ENCODE assay signal across 10 cellular contexts in the genomic region with DNA sequence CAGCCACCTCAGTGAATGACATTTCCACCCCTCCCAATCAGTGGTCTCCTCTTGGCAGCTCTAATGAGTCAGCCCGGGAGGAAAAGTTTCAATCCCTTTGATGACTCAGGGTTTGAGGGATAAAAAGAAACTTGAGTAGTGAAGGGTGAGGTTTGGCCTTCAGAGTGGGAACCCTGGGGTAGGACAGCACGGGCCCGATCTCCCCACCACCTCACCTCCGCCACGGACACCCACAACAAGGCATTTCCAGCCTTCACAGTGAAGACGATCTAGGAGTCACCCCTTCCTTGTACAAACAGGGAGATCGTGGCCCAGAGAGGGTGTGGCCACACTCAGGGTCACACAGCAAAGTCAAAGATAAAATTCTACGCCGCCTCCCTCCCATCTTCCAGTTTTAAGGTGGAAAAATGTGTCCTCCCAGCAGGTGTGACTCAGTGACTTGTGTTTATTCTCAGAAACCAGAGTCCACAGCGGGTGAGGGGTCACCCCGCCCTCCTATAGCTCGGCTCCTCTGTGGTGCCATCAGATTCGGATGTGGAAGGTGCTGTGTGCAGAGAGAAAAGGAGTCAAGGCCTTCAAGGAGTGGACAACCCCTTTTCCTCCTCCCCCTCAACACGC. TPM values are rescaled to one million over a fixed set of nuclear protein-coding genes. Genes with fewer than 3 reads are reported as not detected.
DNase-seq lines count a peak whose midpoint lies in the region; ATAC-seq and TF ChIP-seq lines count a peak whose summit lies in the region.
"Had no signal": no experiment of that assay in that cellular context is flagged by ENCODE, and none has a peak within 500 bp of the region (broad histone marks: within the 10 kb centered on the region; RNA-seq: fewer than 3 reads in every experiment).

No MANE protein-coding gene starts in this region.

- no peak for TF ChIP-seq RAD21 in IMR-90 (IDR thresholded peaks at IDR 0.05; ENCODE audit: low read length)

- no peaks in the 10 kb centered on the region for H3K36me3 ChIP-seq in IMR-90 (ENCODE audit: control insufficient read depth, insufficient read depth, low read length)
- no peaks in the 10 kb centered on the region for H3K36me3 ChIP-seq in mesendoderm (ENCODE audit: control insufficient read depth, insufficient read depth, low read length)
- H3K36me3 ChIP-seq: cardiac muscle cell had no signal

- TF ChIP-seq CTCF in AG04450 (IDR thresholded peaks at IDR 0.05; ENCODE audit: low read depth, low read length) (no peak), IMR-90 (conservative IDR thresholded peaks at IDR 0.05; ENCODE audit: low read depth, low read length) (no peak), GM10248 (IDR thresholded peaks at IDR 0.05; ENCODE audit: control extremely low read depth, extremely low read depth, low read depth, missing control alignments) (no peak)

- peaks cover 18% of the 10 kb centered on the region for H3K36me3 Mint-ChIP-seq in activated T-helper 2 cell treated with anti-CD3 and anti-CD28 coated beads, Interferon-gamma antibody, Interleukin-2, Interleukin-4, amounts not matched to agents 10 μg/mL and 5 μg/mL and 100 μg/mL, durations not matched to agents 14 hours and 24 hours and 36 hours (ENCODE audit: low read depth)

- H2AK9ac ChIP-seq in IMR-90 (replicated peaks; ENCODE audit: low read depth, low read length, poor library complexity): peak overlapping the region; percentile 94

- H3K27ac Mint-ChIP-seq in activated T-helper 2 cell treated with anti-CD3 and anti-CD28 coated beads, Interferon-gamma antibody, Interleukin-2, Interleukin-4, amounts not matched to agents 10 μg/mL and 5 μg/mL and 100 μg/mL, durations not matched to agents 14 hours and 24 hours and 36 hours: peak overlapping the region; percentile 80

- H3K23ac ChIP-seq in IMR-90 (ENCODE audit: low read depth, low read length): peak overlapping the region; percentile 11; the same call in 1 of the 2 replicates
- H3K23ac ChIP-seq in mesendoderm (ENCODE audit: low read length): no peak overlapping the region

- H3K27ac ChIP-seq in AG04450 (ENCODE audit: low read depth, low read length) (peak overlapping the region; percentile 73), IMR-90 (ENCODE audit: insufficient read depth, low read length) (peak overlapping the region; percentile 54), mesendoderm (ENCODE audit: low read depth, low read length) (no peak overlapping the region)
- H3K27ac ChIP-seq: cardiac muscle cell had no signal

- H3K4me3 ChIP-seq in AG04450 (ENCODE audit: low read depth, low read length) (no peak overlapping the region), IMR-90 (ENCODE audit: insufficient read depth, low read depth, low read length) (no peak overlapping the region), mesendoderm (ENCODE audit: low read length) (no peak overlapping the region)
- H3K4me3 ChIP-seq: cardiac muscle cell had no signal

- H4K5ac ChIP-seq in IMR-90 (ENCODE audit: low read depth, low read length): no peak overlapping the region
- H4K5ac ChIP-seq in mesendoderm (ENCODE audit: low read length): no peak overlapping the region

- dilution Hi-C loops in IMR-90 (cut with HindIII; ENCODE audit: low sequenced_read_pairs, unreplicated experiment): no loop called here

- H3K9me3 ChIP-seq in AG04450 (ENCODE audit: control insufficient read depth, insufficient read depth, low read length) (no peaks in the 10 kb centered on the region), IMR-90 (ENCODE audit: control insufficient read depth, insufficient read depth, low read length) (no peaks in the 10 kb centered on the region)

- peak overlapping the region; percentile 51 to 94; a peak in 3 of 4 replicates for H4K8ac ChIP-seq in IMR-90 (ENCODE audit: low read depth in 2 of 2, low read length in 2 of 2)
- H4K8ac ChIP-seq in mesendoderm (ENCODE audit: low read depth, low read length): no peak overlapping the region

- H3K18ac ChIP-seq in IMR-90 (ENCODE audit: low read depth, low read length) (peak overlapping the region; percentile 31; the same call in 1 of the 2 replicates), mesendoderm (ENCODE audit: low read length) (no peak overlapping the region)

- peak overlapping the region; percentile 79 for H4K91ac ChIP-seq in IMR-90 (ENCODE audit: insufficient read depth, low read depth, low read length)

- WGBS in IMR-90 (ENCODE audit: extremely low coverage in 2 of 2, insufficient read length in 1 of 2), 2 experiments: no CpG with 5 or more reads among the region's 14 CpGs
- WGBS in mesendoderm (ENCODE audit: extremely low coverage, insufficient coverage, low lambda C conversion rate): no CpG with 5 or more reads among the region's 14 CpGs

- intact Hi-C loops in IMR-90 (cut with micrococcal nuclease): no loop called here
- intact Hi-C loops in activated T-helper 2 cell treated with anti-CD3 and anti-CD28 coated beads, Interferon-gamma antibody, Interleukin-2, Interleukin-4, amounts not matched to agents 10 μg/mL and 5 μg/mL and 100 μg/mL, durations not matched to agents 14 hours and 24 hours and 36 hours (cut with micrococcal nuclease): loop anchor here (1.0 to 2.0 kb wide), 5 partner anchors 16 to 82 kb away; partner anchors contain the start of genes FAM32A and RAB8A

- H3K79me2 ChIP-seq in mesendoderm (ENCODE audit: control insufficient read depth, insufficient read depth, low read length): no peaks in the 10 kb centered on the region

- DNase-seq in AG04450 (ENCODE audit: low read depth, low spot score) (peak; percentile 27), IMR-90 (peak; percentile 87), mesendoderm (peak; percentile 34), HuH-7.5 (ENCODE audit: low spot score) (no peak), cerebellar cortex (ENCODE audit: low spot score) (no peak), GM10248 (ENCODE audit: extremely low spot score) (no peak), iPS-NIHi7 (ENCODE audit: extremely low spot score) (no peak)
- DNase-seq in activated T-helper 2 cell treated with anti-CD3 and anti-CD28 coated beads, Interferon-gamma antibody, Interleukin-2, Interleukin-4, amounts not matched to agents 10 μg/mL and 5 μg/mL and 100 μg/mL, durations not matched to agents 14 hours and 24 hours and 36 hours (ENCODE audit: low spot score): no peak
- DNase-seq: naive B cell had no signal

- peak overlapping the region; percentile 35; the same call in 1 of the 2 replicates for H3K14ac ChIP-seq in IMR-90 (replicated peaks; ENCODE audit: low read depth, low read length)

- TF ChIP-seq POLR2A in IMR-90 (IDR thresholded peaks at IDR 0.05; ENCODE audit: low read depth, low read length): no peak

- peak overlapping the region; percentile 84 for H2BK5ac ChIP-seq in IMR-90 (ENCODE audit: low read depth, low read length, poor library complexity, severe bottlenecking)
- no peak overlapping the region for H2BK5ac ChIP-seq in mesendoderm (ENCODE audit: low read length)

- POLR2A ChIA-PET in AG04450 (lab: Yijun Ruan, JAX): interaction anchor here (1.5 kb wide), 1 partner anchor 85 kb away, joined by 3 read pairs; the partner anchor contains the start of gene TPM4
- POLR2A ChIA-PET in IMR-90 (lab: Charles Lee; ENCODE audit: unreplicated experiment): no interaction called here
- POLR2A ChIA-PET in GM10248 (lab: Yijun Ruan, JAX): interaction anchor here (2.2 kb wide), 1 partner anchor 16 kb away, joined by 9 read pairs; no protein-coding TSS in a partner anchor

- peak overlapping the region; percentile 22 for H3K4me3 Mint-ChIP-seq in activated T-helper 2 cell treated with anti-CD3 and anti-CD28 coated beads, Interferon-gamma antibody, Interleukin-2, Interleukin-4, amounts not matched to agents 10 μg/mL and 5 μg/mL and 100 μg/mL, durations not matched to agents 14 hours and 24 hours and 36 hours (ENCODE audit: low read depth)
- H3K4me3 Mint-ChIP-seq: naive B cell had no signal

- H3K56ac ChIP-seq in IMR-90 (ENCODE audit: extremely low read depth, insufficient read depth, low read length): 0 out of 2 replicates have a peak overlapping the region, but pooled peaks have one; percentile 12
- no peak overlapping the region for H3K56ac ChIP-seq in mesendoderm (ENCODE audit: low read length)

- H3K79me1 ChIP-seq in IMR-90 (ENCODE audit: low read depth in 1 of 2, low read length in 2 of 2) (no peaks in the 10 kb centered on the region), mesendoderm (ENCODE audit: low read length) (no peaks in the 10 kb centered on the region)

- in situ Hi-C loops in IMR-90 (cut with MboI; ENCODE audit: low sequenced_read_pairs): no loop called here

- H2BK120ac ChIP-seq in IMR-90 (ENCODE audit: low read depth, low read length) (peak overlapping the region; percentile 93), mesendoderm (ENCODE audit: low read depth, low read length) (no peak overlapping the region)

- H2BK20ac ChIP-seq in IMR-90 (ENCODE audit: low read depth, low read length): peak overlapping the region; percentile 93

- H3K9ac ChIP-seq in IMR-90 (ENCODE audit: low read depth, low read length): peak overlapping the region; percentile 5; the same call in 1 of the 2 replicates
- no peak overlapping the region for H3K9ac ChIP-seq in mesendoderm (ENCODE audit: low read length)

- H3K4ac ChIP-seq in IMR-90 (ENCODE audit: low read depth, low read length): peak overlapping the region; percentile 90
- H3K4ac ChIP-seq in mesendoderm (ENCODE audit: low read depth, low read length): no peak overlapping the region

- H3K9me1 ChIP-seq in IMR-90 (ENCODE audit: insufficient read depth, low read length): peaks cover 8% of the 10 kb centered on the region

- no TSS peak for BruUV-seq in IMR-90 (replicated peaks; lab: Mats Ljungman, UMichigan)

- H3K27me3 ChIP-seq in AG04450 (ENCODE audit: control insufficient read depth, insufficient read depth, low read length) (no peaks in the 10 kb centered on the region), IMR-90 (ENCODE audit: control insufficient read depth, insufficient read depth, low read length) (no peaks in the 10 kb centered on the region), mesendoderm (ENCODE audit: insufficient read depth, low read length, poor library complexity) (no peaks in the 10 kb centered on the region)
- H3K27me3 ChIP-seq: cardiac muscle cell had no signal

- ATAC-seq in IMR-90 (ENCODE audit: low read depth): peak; percentile 86

- CTCF ChIA-PET in AG04450 (lab: Charles Lee): interaction anchor here (1.1 kb wide), 1 partner anchor 119 kb away, joined by 3 read pairs; no protein-coding TSS in a partner anchor
- CTCF ChIA-PET in IMR-90 (lab: Yijun Ruan, JAX): no interaction called here
- CTCF ChIA-PET in GM10248 (lab: Yijun Ruan, JAX): no interaction called here

- peaks cover 8% of the 10 kb centered on the region for H3K4me1 ChIP-seq in IMR-90 (ENCODE audit: control insufficient read depth, insufficient read depth, low read length)
- H3K4me1 ChIP-seq in mesendoderm (ENCODE audit: control insufficient read depth, low read depth, low read length): no peaks in the 10 kb centered on the region

- peak overlapping the region; percentile 97 for H2AK5ac ChIP-seq in IMR-90 (ENCODE audit: low read depth, low read length)
- H2AK5ac ChIP-seq in mesendoderm (ENCODE audit: low read length): no peak overlapping the region

- H2BK15ac ChIP-seq in IMR-90 (ENCODE audit: low read depth, low read length): peak overlapping the region; percentile 51; the same call in 2 of the 3 replicates
- no peak overlapping the region for H2BK15ac ChIP-seq in mesendoderm (replicated peaks; ENCODE audit: low read depth)

- H3K9me3 Mint-ChIP-seq in activated T-helper 2 cell treated with anti-CD3 and anti-CD28 coated beads, Interferon-gamma antibody, Interleukin-2, Interleukin-4, amounts not matched to agents 10 μg/mL and 5 μg/mL and 100 μg/mL, durations not matched to agents 14 hours and 24 hours and 36 hours: no peaks in the 10 kb centered on the region
- H3K9me3 Mint-ChIP-seq: naive B cell had no signal

- H2AFZ ChIP-seq in IMR-90 (replicated peaks; ENCODE audit: low read length, poor library complexity): peak overlapping the region; percentile 89

- peak overlapping the region; percentile 50 for H3K4me2 ChIP-seq in IMR-90 (ENCODE audit: low read depth, low read length)
- no peak overlapping the region for H3K4me2 ChIP-seq in mesendoderm (ENCODE audit: low read length)

- H3K4me1 Mint-ChIP-seq in activated T-helper 2 cell treated with anti-CD3 and anti-CD28 coated beads, Interferon-gamma antibody, Interleukin-2, Interleukin-4, amounts not matched to agents 10 μg/mL and 5 μg/mL and 100 μg/mL, durations not matched to agents 14 hours and 24 hours and 36 hours (ENCODE audit: low read depth): peaks cover 18% of the 10 kb centered on the region

- no peaks in the 10 kb centered on the region for H3K27me3 Mint-ChIP-seq in activated T-helper 2 cell treated with anti-CD3 and anti-CD28 coated beads, Interferon-gamma antibody, Interleukin-2, Interleukin-4, amounts not matched to agents 10 μg/mL and 5 μg/mL and 100 μg/mL, durations not matched to agents 14 hours and 24 hours and 36 hours (ENCODE audit: low read depth)
- H3K27me3 Mint-ChIP-seq: naive B cell had no signal

- H4K20me1 ChIP-seq in IMR-90 (ENCODE audit: insufficient read depth, low read length): no peaks in the 10 kb centered on the region

RNA-seq across cellular contexts. Expression of gene CIB3, which starts 12.3 kb away (rescaled TPM):
- polyA plus RNA-seq in AG04450 (2011; rRNA removed) (not detected in 2 replicates), IMR-90 (2012; rRNA removed) (not detected in 2 replicates)
- not detected in 2 replicates for polyA minus RNA-seq in AG04450 (2011; rRNA and poly(A)+ RNA removed)
- total RNA-seq in IMR-90 (2012; rRNA removed): not detected in 2 replicates
- not detected in 2 replicates for polyA plus RNA-seq in IMR-90 (2012; cell fraction: cytosol; rRNA removed)
- not detected in 2 replicates for polyA plus RNA-seq in IMR-90 (2012; cell fraction: nucleus; rRNA removed; ENCODE audit: low replicate concordance)
- not detected in 2 replicates for total RNA-seq in activated T-helper 2 cell treated with anti-CD3 and anti-CD28 coated beads, Interferon-gamma antibody, Interleukin-2, Interleukin-4, amounts not matched to agents 10 μg/mL and 5 μg/mL and 100 μg/mL, durations not matched to agents 14 hours and 24 hours and 36 hours
- polyA plus RNA-seq in mesendoderm (2013, experiment 1 of 2): not detected
- polyA plus RNA-seq in mesendoderm (2013, experiment 2 of 2): not detected
- total RNA-seq: cardiac muscle cell had no signal
- polyA plus RNA-seq: cardiac muscle cell had no signal

RNA-seq across cellular contexts. Expression of gene HSH2D, which starts 17.6 kb away (rescaled TPM):
- polyA plus RNA-seq in AG04450 (2011; rRNA removed): not detected in 2 replicates
- polyA minus RNA-seq in AG04450 (2011; rRNA and poly(A)+ RNA removed): not detected in 2 replicates
- not detected in 2 replicates for total RNA-seq in IMR-90 (2012; rRNA removed)
- polyA plus RNA-seq in IMR-90 (2012; rRNA removed): not detected in 2 replicates
- polyA plus RNA-seq in IMR-90 (2012; cell fraction: cytosol; rRNA removed): not detected in 2 replicates
- polyA plus RNA-seq in IMR-90 (2012; cell fraction: nucleus; rRNA removed; ENCODE audit: low replicate concordance): not detected in 2 replicates
- total RNA-seq in activated T-helper 2 cell treated with anti-CD3 and anti-CD28 coated beads, Interferon-gamma antibody, Interleukin-2, Interleukin-4, amounts not matched to agents 10 μg/mL and 5 μg/mL and 100 μg/mL, durations not matched to agents 14 hours and 24 hours and 36 hours: 42.3 and 43.5 TPM in 2 replicates
- 0.56 TPM for polyA plus RNA-seq in mesendoderm (2013, experiment 1 of 2)
- 0.49 TPM for polyA plus RNA-seq in mesendoderm (2013, experiment 2 of 2)
- total RNA-seq: cardiac muscle cell had no signal
- polyA plus RNA-seq: cardiac muscle cell had no signal

RNA-seq across cellular contexts. Expression of gene FAM32A, which starts 24.2 kb away (rescaled TPM):
- polyA plus RNA-seq in AG04450 (2011; rRNA removed) (164 and 177 TPM in 2 replicates), IMR-90 (2012; rRNA removed) (127 and 130 TPM in 2 replicates)
- 53.8 and 56.3 TPM in 2 replicates for polyA minus RNA-seq in AG04450 (2011; rRNA and poly(A)+ RNA removed)
- 99.2 and 99.5 TPM in 2 replicates for total RNA-seq in IMR-90 (2012; rRNA removed)
- polyA plus RNA-seq in IMR-90 (2012; cell fraction: cytosol; rRNA removed): 90.2 and 102 TPM in 2 replicates
- 46.1 and 82.1 TPM in 2 replicates for polyA plus RNA-seq in IMR-90 (2012; cell fraction: nucleus; rRNA removed; ENCODE audit: low replicate concordance)
- 65.6 and 68.6 TPM in 2 replicates for total RNA-seq in activated T-helper 2 cell treated with anti-CD3 and anti-CD28 coated beads, Interferon-gamma antibody, Interleukin-2, Interleukin-4, amounts not matched to agents 10 μg/mL and 5 μg/mL and 100 μg/mL, durations not matched to agents 14 hours and 24 hours and 36 hours
- 93.6 TPM for polyA plus RNA-seq in mesendoderm (2013, experiment 1 of 2)
- 93.1 TPM for polyA plus RNA-seq in mesendoderm (2013, experiment 2 of 2)

RNA-seq across cellular contexts. Expression of gene AP1M1, which starts 36.7 kb away (rescaled TPM):
- polyA plus RNA-seq in AG04450 (2011; rRNA removed) (42.5 and 54.3 TPM in 2 replicates), IMR-90 (2012; rRNA removed) (97.4 and 99.1 TPM in 2 replicates)
- polyA minus RNA-seq in AG04450 (2011; rRNA and poly(A)+ RNA removed): 59.5 and 63.7 TPM in 2 replicates
- total RNA-seq in IMR-90 (2012; rRNA removed): 85.1 and 85.8 TPM in 2 replicates
- polyA plus RNA-seq in IMR-90 (2012; cell fraction: cytosol; rRNA removed): 70.2 and 144 TPM in 2 replicates
- 123 and 181 TPM in 2 replicates for polyA plus RNA-seq in IMR-90 (2012; cell fraction: nucleus; rRNA removed; ENCODE audit: low replicate concordance)
- 106 and 120 TPM in 2 replicates for total RNA-seq in activated T-helper 2 cell treated with anti-CD3 and anti-CD28 coated beads, Interferon-gamma antibody, Interleukin-2, Interleukin-4, amounts not matched to agents 10 μg/mL and 5 μg/mL and 100 μg/mL, durations not matched to agents 14 hours and 24 hours and 36 hours
- 20.0 TPM for polyA plus RNA-seq in mesendoderm (2013, experiment 1 of 2)
- 21.4 TPM for polyA plus RNA-seq in mesendoderm (2013, experiment 2 of 2)

RNA-seq across cellular contexts. Expression of gene RAB8A, which starts 49.4 kb away (rescaled TPM):
- polyA plus RNA-seq in AG04450 (2011; rRNA removed) (107 and 109 TPM in 2 replicates), IMR-90 (2012; rRNA removed) (61.8 and 64.5 TPM in 2 replicates)
- 149 and 157 TPM in 2 replicates for polyA minus RNA-seq in AG04450 (2011; rRNA and poly(A)+ RNA removed)
- total RNA-seq in IMR-90 (2012; rRNA removed): 135 and 158 TPM in 2 replicates
- polyA plus RNA-seq in IMR-90 (2012; cell fraction: cytosol; rRNA removed): 33.9 and 47.1 TPM in 2 replicates
- 24.8 and 40.7 TPM in 2 replicates for polyA plus RNA-seq in IMR-90 (2012; cell fraction: nucleus; rRNA removed; ENCODE audit: low replicate concordance)
- total RNA-seq in activated T-helper 2 cell treated with anti-CD3 and anti-CD28 coated beads, Interferon-gamma antibody, Interleukin-2, Interleukin-4, amounts not matched to agents 10 μg/mL and 5 μg/mL and 100 μg/mL, durations not matched to agents 14 hours and 24 hours and 36 hours: 256 and 261 TPM in 2 replicates
- polyA plus RNA-seq in mesendoderm (2013, experiment 1 of 2): 61.3 TPM
- polyA plus RNA-seq in mesendoderm (2013, experiment 2 of 2): 61.3 TPM

Comparison
In these comparisons a context has a peak if more than half of its experiments do, and no peak if none do; other contexts are left out.
1. DNase-seq: peak in AG04450 (single experiment), IMR-90 (single experiment) and mesendoderm (single experiment); none in activated T-helper 2 cell treated with anti-CD3 and anti-CD28 coated beads, Interferon-gamma antibody, Interleukin-2, Interleukin-4, amounts not matched to agents 10 μg/mL and 5 μg/mL and 100 μg/mL, durations not matched to agents 14 hours and 24 hours and 36 hours (single experiment), HuH-7.5 (single experiment), cerebellar cortex (single experiment), GM10248 (single experiment) and iPS-NIHi7 (single experiment).
2. RNA of gene HSH2D, which starts 17.6 kb away (total RNA-seq): 42.3 to 43.5 TPM in activated T-helper 2 cell treated with anti-CD3 and anti-CD28 coated beads, Interferon-gamma antibody, Interleukin-2, Interleukin-4, amounts not matched to agents 10 μg/mL and 5 μg/mL and 100 μg/mL, durations not matched to agents 14 hours and 24 hours and 36 hours; not detected in IMR-90; every median in the first group is over 10 times any median in the second.